10 cellular contexts compared by ENCODE assay signal in the genomic region with DNA sequence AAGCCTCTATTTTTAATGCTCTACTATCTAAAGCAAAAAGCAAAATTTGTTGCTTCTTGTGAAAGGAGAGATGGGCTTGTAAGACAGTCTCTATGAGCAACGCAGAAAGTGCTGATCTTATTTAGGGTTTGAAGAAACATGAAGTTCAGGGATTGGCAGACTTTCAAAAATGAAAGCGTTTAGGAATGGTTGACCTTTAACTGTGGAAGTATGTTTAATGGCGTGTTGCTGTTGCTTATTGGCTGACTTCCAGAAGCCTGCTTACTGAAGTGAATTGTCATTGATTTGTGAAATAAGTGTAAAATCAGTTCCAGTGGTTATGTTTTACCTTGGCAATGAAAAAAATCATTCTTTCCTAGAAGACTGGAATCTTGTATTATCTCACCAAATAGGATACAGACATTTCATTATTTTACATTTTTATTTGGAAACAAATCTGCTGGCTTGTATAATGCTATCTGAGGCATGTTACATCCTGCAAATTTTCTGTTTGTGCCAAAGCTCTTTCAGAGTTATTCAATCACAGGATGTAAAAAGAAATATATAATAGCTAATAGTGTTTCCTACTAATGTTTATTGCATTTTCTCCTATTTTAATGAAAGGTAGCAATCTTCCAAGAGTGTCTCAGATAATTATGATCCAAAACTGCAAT.
DNase-seq lines count a peak whose midpoint lies in the region; ATAC-seq and TF ChIP-seq lines count a peak whose summit lies in the region.
"Had no signal": no experiment of that assay in that cellular context is flagged by ENCODE, and none has a peak within 500 bp of the region (broad histone marks: within the 10 kb centered on the region; RNA-seq: fewer than 3 reads in every experiment).

No MANE protein-coding gene starts in this region.

- ATAC-seq in upper lobe of right lung (no peak), GM21737 (IDR thresholded peaks at IDR 0.05; ENCODE audit: unreplicated experiment) (no peak)
- ATAC-seq: CD8-positive, alpha-beta T cell had no signal

- H3K27me3 ChIP-seq in upper lobe of right lung (no peaks in the 10 kb centered on the region), trophoblast cell (ENCODE audit: insufficient read depth, low read length) (no peaks in the 10 kb centered on the region), right atrium auricular region (no peaks in the 10 kb centered on the region)
- H3K27me3 ChIP-seq: testis had no signal

- H2BK5ac ChIP-seq in trophoblast cell (ENCODE audit: low read depth, low read length, poor library complexity) = no peak overlapping the region

- no CpG with 5 or more reads among the region's 3 CpGs for WGBS in trophoblast cell (ENCODE audit: extremely low coverage, insufficient coverage, insufficient read length)

- no peak for TF ChIP-seq CTCF in upper lobe of right lung (IDR thresholded peaks at IDR 0.05)
- no peak for TF ChIP-seq CTCF in right atrium auricular region (IDR thresholded peaks at IDR 0.05)

- H3K23ac ChIP-seq in trophoblast cell (ENCODE audit: low read length) = no peak overlapping the region

- no peaks in the 10 kb centered on the region for H3K36me3 ChIP-seq in upper lobe of right lung
- no peaks in the 10 kb centered on the region for H3K36me3 ChIP-seq in trophoblast cell (ENCODE audit: control insufficient read depth in 1 of 2, insufficient read depth in 2 of 2, low read length in 2 of 2)
- H3K36me3 ChIP-seq in right atrium auricular region = no peaks in the 10 kb centered on the region

- H3K4me3 ChIP-seq in upper lobe of right lung = no peak overlapping the region
- no peak overlapping the region for H3K4me3 ChIP-seq in trophoblast cell (ENCODE audit: low read depth, low read length)
- H3K4me3 ChIP-seq in right atrium auricular region = no peak overlapping the region
- H3K4me3 ChIP-seq: testis had no signal

- no peak overlapping the region for H2AFZ ChIP-seq in trophoblast cell (ENCODE audit: insufficient read depth, low read length, poor library complexity)

- no peak overlapping the region for H2BK12ac ChIP-seq in trophoblast cell (ENCODE audit: low read length)

- no peak overlapping the region for H3K18ac ChIP-seq in trophoblast cell (ENCODE audit: low read length)

- H3K27ac ChIP-seq in upper lobe of right lung = no peak overlapping the region
- H3K27ac ChIP-seq in trophoblast cell (ENCODE audit: low read depth, low read length) = no peak overlapping the region
- no peak overlapping the region for H3K27ac ChIP-seq in right atrium auricular region
- H3K27ac ChIP-seq: testis had no signal

- no peak overlapping the region for H4K8ac ChIP-seq in trophoblast cell (ENCODE audit: low read depth, low read length)

- no peak overlapping the region for H4K91ac ChIP-seq in trophoblast cell (ENCODE audit: low read depth, low read length)

- peak; percentile 45 for DNase-seq in COLO829 (ENCODE audit: low spot score)
- peak; percentile 3 for DNase-seq in NCI-H1105 (lab: John Stamatoyannopoulos, UW)
- peak; percentile 41 for DNase-seq in amniotic epithelial cell (ENCODE audit: low read depth)
- DNase-seq in iris pigment epithelial cell (ENCODE audit: low read depth) = peak; percentile 62
- no peak for DNase-seq in upper lobe of right lung
- DNase-seq in trophoblast cell = no peak
- DNase-seq in right atrium auricular region (ENCODE audit: low spot score) = no peak
- DNase-seq: CD8-positive, alpha-beta T cell; testis had no signal

- no peak overlapping the region for H2BK120ac ChIP-seq in trophoblast cell (ENCODE audit: insufficient read depth, low read length, poor library complexity)

- H2AK5ac ChIP-seq in trophoblast cell (ENCODE audit: low read length) = no peak overlapping the region

- H3K4me2 ChIP-seq in trophoblast cell (ENCODE audit: low read length) = no peak overlapping the region

- H3K9ac ChIP-seq in trophoblast cell (ENCODE audit: low read length) = no peak overlapping the region

- H4K12ac ChIP-seq in trophoblast cell (ENCODE audit: low read depth, low read length) = no peak overlapping the region

- no peaks in the 10 kb centered on the region for H3K79me1 ChIP-seq in trophoblast cell (ENCODE audit: low read length)

- H3K9me3 ChIP-seq in upper lobe of right lung (no peaks in the 10 kb centered on the region), trophoblast cell (ENCODE audit: insufficient read depth, low read depth, low read length) (no peaks in the 10 kb centered on the region), right atrium auricular region (no peaks in the 10 kb centered on the region)
- H3K9me3 ChIP-seq: testis had no signal

- intact Hi-C loops in upper lobe of right lung (cut with DNase I) = no loop called here

- no peak overlapping the region for H3K14ac ChIP-seq in trophoblast cell (ENCODE audit: low read length)

- H3K4ac ChIP-seq in trophoblast cell (ENCODE audit: low read depth, low read length) = no peak overlapping the region

- no peaks in the 10 kb centered on the region for H3K79me2 ChIP-seq in trophoblast cell (ENCODE audit: control insufficient read depth, insufficient read depth, low read length, poor library complexity)

- H3K4me1 ChIP-seq in upper lobe of right lung = no peaks in the 10 kb centered on the region
- H3K4me1 ChIP-seq in trophoblast cell (ENCODE audit: control insufficient read depth in 1 of 2, insufficient read depth in 2 of 2, low read length in 2 of 2) = no peaks in the 10 kb centered on the region
- peaks cover 0 to 7% of the 10 kb centered on the region in 2 donors for H3K4me1 ChIP-seq in right atrium auricular region

Comparison
In these comparisons a context has a peak if more than half of its experiments do, and no peak if none do; other contexts are left out.
1. DNase-seq: peak in COLO829 (single experiment), NCI-H1105 (single experiment), amniotic epithelial cell (single experiment) and iris pigment epithelial cell (single experiment); none in upper lobe of right lung (single experiment), trophoblast cell (0 of 2) and right atrium auricular region (single experiment).